ENCODE assay signal across 25 cellular contexts in the genomic region with DNA sequence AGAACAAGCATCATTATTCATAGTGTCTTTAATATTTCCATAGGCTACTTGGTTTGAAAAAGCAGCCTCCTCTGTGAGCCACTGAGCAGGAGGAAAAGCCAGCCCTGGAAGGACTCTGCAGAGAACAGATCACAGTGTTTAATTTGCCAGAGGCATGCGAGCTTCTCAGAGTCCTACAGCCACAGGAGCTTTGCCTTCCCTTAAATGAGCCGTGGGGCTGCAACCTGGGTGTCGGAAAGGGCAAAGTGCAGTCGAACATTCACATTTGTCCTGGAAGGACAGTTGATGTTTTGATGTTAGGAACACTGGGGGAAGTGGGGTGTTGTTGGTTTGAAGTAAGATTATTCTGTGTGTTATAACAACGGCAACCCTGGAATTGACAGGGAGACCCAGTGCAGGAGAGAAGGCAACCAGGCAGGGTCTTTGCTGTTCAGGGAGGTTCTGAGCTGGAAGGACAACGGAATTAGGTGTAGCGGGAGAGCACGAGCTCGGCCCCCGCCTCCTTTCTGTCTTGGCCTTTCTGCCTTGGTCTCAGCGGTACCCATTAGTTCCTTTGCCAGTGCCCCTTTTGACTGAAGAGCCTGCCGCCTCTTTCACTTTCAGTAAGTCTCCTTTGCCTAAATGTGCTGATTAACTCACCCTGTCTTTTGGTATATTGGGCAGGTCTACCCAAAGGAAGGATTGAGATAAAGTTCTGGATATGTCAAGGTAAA.
DNase-seq lines count a peak whose midpoint lies in the region; ATAC-seq and TF ChIP-seq lines count a peak whose summit lies in the region.
"Had no signal": no experiment of that assay in that cellular context is flagged by ENCODE, and none has a peak within 500 bp of the region (broad histone marks: within the 10 kb centered on the region; RNA-seq: fewer than 3 reads in every experiment).

No MANE protein-coding gene starts in this region.

- no peaks in the 10 kb centered on the region for H3K36me3 ChIP-seq in PC-9 (ENCODE audit: low read depth)
- H3K36me3 ChIP-seq in mucosa of rectum (ENCODE audit: control insufficient read depth in 2 of 2, insufficient read depth in 2 of 2, low read length in 2 of 2) = no peaks in the 10 kb centered on the region
- H3K36me3 ChIP-seq: gastrocnemius medialis, SJSA1, vagina, WERI-Rb-1 had no signal

- POLR2A ChIA-PET in PC-9 (lab: Charles Lee; ENCODE audit: unreplicated experiment) = no interaction called here

- H2AFZ ChIP-seq in PC-9 = no peak overlapping the region

- CTCF ChIA-PET in PC-9 (lab: Charles Lee) = no interaction called here

- H3K9ac ChIP-seq in mucosa of rectum (ENCODE audit: low read depth in 1 of 2, low read length in 2 of 2) = no peak overlapping the region
- H3K9ac ChIP-seq: KMS-11 had no signal

- H3K4me3 ChIP-seq in PC-9 = no peak overlapping the region
- H3K4me3 ChIP-seq in mucosa of rectum (ENCODE audit: low read length in 2 of 2) = peak overlapping the region; percentile 42 to 49
- H3K4me3 ChIP-seq: gastrocnemius medialis, SJSA1, smooth muscle cell, vagina had no signal

- H4K20me1 ChIP-seq in PC-9 (ENCODE audit: insufficient read depth) = no peaks in the 10 kb centered on the region

- peaks cover 4% of the 10 kb centered on the region; the same call in 1 of the 2 replicates for H3F3A ChIP-seq in PC-9 (ENCODE audit: insufficient read depth, low read depth)

- H3K4me1 ChIP-seq in PC-9 (replicated peaks; ENCODE audit: insufficient read depth) (peaks cover 18% of the 10 kb centered on the region), mucosa of rectum (ENCODE audit: control insufficient read depth in 2 of 2, insufficient read depth in 2 of 2, low read length in 2 of 2) (peaks cover 0 to 13% of the 10 kb centered on the region in 2 donors)
- H3K4me1 ChIP-seq: gastrocnemius medialis, vagina had no signal

- BruUV-seq in PC-9 (replicated peaks; lab: Mats Ljungman, UMichigan) = no TSS peak

- intact Hi-C loops in PC-9 (cut with micrococcal nuclease; ENCODE audit: unreplicated experiment) = no loop called here

- H3K4me3 Mint-ChIP-seq in stimulated activated naive CD8-positive, alpha-beta T cell treated with anti-CD3 and anti-CD28 coated beads, Interleukin-15, amount 100 ng/mL, for 72 hours = no peak overlapping the region
- H3K4me3 Mint-ChIP-seq: memory B cell, natural killer cell had no signal

- H3K9me3 ChIP-seq in PC-9 (ENCODE audit: insufficient read depth, low read depth) = peaks cover 3% of the 10 kb centered on the region; the same call in 1 of the 2 replicates
- peaks cover 2 to 4% of the 10 kb centered on the region in 2 donors for H3K9me3 ChIP-seq in mucosa of rectum (ENCODE audit: control insufficient read depth in 2 of 2, low read length in 2 of 2)
- H3K9me3 ChIP-seq: gastrocnemius medialis, vagina had no signal

- TF ChIP-seq CTCF in PC-9 (conservative IDR thresholded peaks at IDR 0.05) = no peak

- H3K27me3 ChIP-seq in PC-9 (ENCODE audit: insufficient read depth, low read depth) (no peaks in the 10 kb centered on the region), mucosa of rectum (ENCODE audit: control insufficient read depth in 2 of 2, insufficient read depth in 2 of 2, low read length in 2 of 2) (no peaks in the 10 kb centered on the region)
- H3K27me3 ChIP-seq: gastrocnemius medialis, SJSA1, vagina had no signal

- H3K79me2 ChIP-seq in PC-9 (ENCODE audit: low read depth) = no peaks in the 10 kb centered on the region

- no peak for ATAC-seq in stimulated activated naive CD8-positive, alpha-beta T cell treated with anti-CD3 and anti-CD28 coated beads, Interleukin-15, amount 100 ng/mL, for 72 hours
- ATAC-seq in GM18511 (IDR thresholded peaks at IDR 0.05; ENCODE audit: unreplicated experiment) (no peak), GM21528 (IDR thresholded peaks at IDR 0.05; ENCODE audit: low FRiP score, unreplicated experiment) (no peak)
- ATAC-seq: gastrocnemius medialis, natural killer cell had no signal

- peak overlapping the region; percentile 51 for H3K4me2 ChIP-seq in PC-9
- H3K4me2 ChIP-seq: KMS-11, smooth muscle cell had no signal

- H3K27ac ChIP-seq in PC-9 = no peak overlapping the region
- no peak overlapping the region for H3K27ac ChIP-seq in mucosa of rectum (ENCODE audit: low read depth in 2 of 2, low read length in 2 of 2)
- H3K27ac ChIP-seq: gastrocnemius medialis, KMS-11, SJSA1, vagina, WERI-Rb-1 had no signal

- peaks cover 17 to 20% of the 10 kb centered on the region in 2 donors for H3K9me3 Mint-ChIP-seq in stimulated activated naive CD8-positive, alpha-beta T cell treated with anti-CD3 and anti-CD28 coated beads, Interleukin-15, amount 100 ng/mL, for 72 hours

- no peaks in the 10 kb centered on the region for H3K9me2 ChIP-seq in PC-9 (ENCODE audit: insufficient read depth)

- H3K27me3 Mint-ChIP-seq in stimulated activated naive CD8-positive, alpha-beta T cell treated with anti-CD3 and anti-CD28 coated beads, Interleukin-15, amount 100 ng/mL, for 72 hours = peaks cover 8% of the 10 kb centered on the region

- H3K27ac Mint-ChIP-seq in stimulated activated naive CD8-positive, alpha-beta T cell treated with anti-CD3 and anti-CD28 coated beads, Interleukin-15, amount 100 ng/mL, for 72 hours = no peak overlapping the region
- H3K27ac Mint-ChIP-seq: memory B cell, natural killer cell had no signal

- no peaks in the 10 kb centered on the region for H3K4me1 Mint-ChIP-seq in stimulated activated naive CD8-positive, alpha-beta T cell treated with anti-CD3 and anti-CD28 coated beads, Interleukin-15, amount 100 ng/mL, for 72 hours
- H3K4me1 Mint-ChIP-seq: memory B cell, natural killer cell had no signal

- peak; percentile 36 for DNase-seq in COLO668 (lab: John Stamatoyannopoulos, UW; ENCODE audit: unreplicated experiment)
- peak; percentile 30 for DNase-seq in LoVo (ENCODE audit: low spot score)
- DNase-seq in PC-9 = no peak
- DNase-seq in pons (ENCODE audit: low spot score) = no peak
- DNase-seq in stimulated activated naive CD8-positive, alpha-beta T cell treated with anti-CD3 and anti-CD28 coated beads, Interleukin-15, amount 100 ng/mL, for 72 hours = no peak
- DNase-seq: activated CD4-positive, alpha-beta T cell treated with anti-CD3 and anti-CD28 coated beads, Interleukin-2, amount 50 U/mL, for 4 hours; activated gamma-delta T cell; amniotic stem cell; caudate nucleus; DND-41; gastrocnemius medialis; kidney; natural killer cell; NCI-H446; stimulated activated CD4-positive, alpha-beta T cell treated with anti-CD3 and anti-CD28 coated beads, Interleukin-4, amount 100 ng/mL, for 24 hours; T-helper 2 cell; WERI-Rb-1 had no signal

Comparison
In these comparisons a context has a peak if more than half of its experiments do, and no peak if none do; other contexts are left out.
1. DNase-seq: peak in COLO668 (single experiment) and LoVo (single experiment); none in PC-9 (0 of 2), pons (single experiment) and stimulated activated naive CD8-positive, alpha-beta T cell treated with anti-CD3 and anti-CD28 coated beads, Interleukin-15, amount 100 ng/mL, for 72 hours (0 of 2).